19 cellular contexts compared by ENCODE assay signal in the genomic region with DNA sequence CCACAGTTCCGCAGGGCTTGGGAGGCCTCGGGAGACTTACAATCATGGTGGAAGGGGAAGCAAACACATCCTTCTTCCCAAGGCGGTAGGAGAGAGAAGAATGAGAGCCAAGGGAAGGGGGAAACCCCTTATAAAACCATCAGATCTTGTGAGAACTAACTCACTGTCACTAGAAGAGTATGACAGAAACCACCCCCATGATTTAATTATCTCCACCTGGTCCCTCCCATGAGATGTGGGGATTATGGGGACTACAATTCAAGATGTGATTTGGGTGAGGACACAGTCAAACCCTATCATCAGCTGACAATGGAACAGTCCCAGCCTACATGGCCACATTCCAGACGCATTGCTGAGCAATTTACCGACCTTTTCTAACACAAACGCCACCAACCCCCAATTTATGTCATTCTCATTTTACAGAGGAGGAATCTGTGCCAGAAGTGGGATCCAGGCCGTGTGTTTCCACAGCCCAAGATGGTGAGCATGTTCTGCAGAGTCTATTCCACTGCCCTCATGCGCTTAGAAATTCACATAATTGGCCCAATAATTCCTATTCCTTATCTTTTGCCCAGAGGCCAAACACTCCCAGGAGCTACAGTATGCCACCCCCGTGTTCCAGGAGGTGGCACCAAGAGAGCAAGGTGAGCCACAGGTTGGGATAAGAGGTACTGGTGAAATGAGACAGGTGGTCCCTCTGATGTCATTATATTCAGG. TPM values are rescaled to one million over a fixed set of nuclear protein-coding genes. Genes with fewer than 3 reads are reported as not detected.
DNase-seq lines count a peak whose midpoint lies in the region; ATAC-seq, FAIRE-seq and TF ChIP-seq lines count a peak whose summit lies in the region.
"Had no signal": no experiment of that assay in that cellular context is flagged by ENCODE, and none has a peak within 500 bp of the region (broad histone marks: within the 10 kb centered on the region; RNA-seq: fewer than 3 reads in every experiment).

No MANE protein-coding gene starts in this region.

- H3K9ac ChIP-seq in BLaER1 treated with 17β-estradiol and CSF1 and Interleukin-3, amounts not matched to agents 10 nM and 100 nM = no peak overlapping the region
- no peak overlapping the region for H3K9ac ChIP-seq in HCT116 (ENCODE audit: low read length)
- no peak overlapping the region; a peak in 1 of 4 replicates for H3K9ac ChIP-seq in K562 (ENCODE audit: insufficient read depth in 1 of 2, low read depth in 2 of 2, low read length in 2 of 2)
- H3K9ac ChIP-seq in neural progenitor cell = no peak overlapping the region

- peak overlapping the region in 7 of 11 experiments; percentile 4 to 50 (median 32); a peak in 10 of 22 replicates for H3K4me2 ChIP-seq in BLaER1 treated with 17β-estradiol and CSF1 and Interleukin-3, amounts not matched to agents 10 nM and 100 nM
- H3K4me2 ChIP-seq in HCT116 (ENCODE audit: low read length) (peak overlapping the region; percentile 2; the same call in 1 of the 2 replicates), K562 (ENCODE audit: insufficient read depth, low read length) (no peak overlapping the region), neural progenitor cell (no peak overlapping the region)

- peaks cover 4 to 30% (median 11%) of the 10 kb centered on the region in 10 experiments; a peak in 17 of 20 replicates for H3K4me1 ChIP-seq in BLaER1 treated with 17β-estradiol and CSF1 and Interleukin-3, amounts not matched to agents 10 nM and 100 nM
- H3K4me1 ChIP-seq in HCT116 (ENCODE audit: control insufficient read depth in 1 of 2, insufficient read depth in 2 of 2, low read length in 2 of 2) (peaks cover 4 to 11% of the 10 kb centered on the region in 2 experiments; a peak in 2 of 4 replicates), K562 (replicated peaks in 1 of 2; ENCODE audit: control insufficient read depth in 2 of 2, insufficient read depth in 2 of 2, low read length in 2 of 2) (no peaks in the 10 kb centered on the region), neural progenitor cell (peaks cover 10% of the 10 kb centered on the region), mucosa of descending colon (ENCODE audit: low read depth) (no peaks in the 10 kb centered on the region)

- intact Hi-C loops in HCT116 (cut with micrococcal nuclease) = no loop called here
- intact Hi-C loops in K562 (cut with micrococcal nuclease) = no loop called here
- intact Hi-C loops in mucosa of descending colon (cut with DNase I, micrococcal nuclease) = no loop called here

- 0 out of 22 replicates have a peak overlapping the region, but pooled peaks of 1 of the 11 experiments have one; percentile 13 for H3K27ac ChIP-seq in BLaER1 treated with 17β-estradiol and CSF1 and Interleukin-3, amounts not matched to agents 10 nM and 100 nM
- H3K27ac ChIP-seq in HCT116 (ENCODE audit: low read depth, low read length) (no peak overlapping the region), K562 (ENCODE audit: extremely low read depth, low read depth, low read length) (no peak overlapping the region), neural progenitor cell (no peak overlapping the region)
- H3K27ac ChIP-seq: HL-60, SK-N-MC had no signal

- H3K27ac Mint-ChIP-seq in neural progenitor cell (no peak overlapping the region), osteocyte (ENCODE audit: unreplicated experiment) (no peak overlapping the region)
- H3K27ac Mint-ChIP-seq: B cell; CD4-positive, alpha-beta memory T cell had no signal

- H3K9me1 ChIP-seq in K562 (ENCODE audit: control insufficient read depth, insufficient read depth, low read length) = no peaks in the 10 kb centered on the region

- H3K9me2 ChIP-seq in HCT116 (ENCODE audit: insufficient read depth) = no peaks in the 10 kb centered on the region

- H3K9me3 Mint-ChIP-seq in neural progenitor cell (no peaks in the 10 kb centered on the region), osteocyte (ENCODE audit: unreplicated experiment) (no peaks in the 10 kb centered on the region)
- H3K9me3 Mint-ChIP-seq: CD4-positive, alpha-beta memory T cell had no signal

- peaks cover 15% of the 10 kb centered on the region for H3F3A ChIP-seq in neural progenitor cell (ENCODE audit: low read depth)

- in situ Hi-C loops in K562 (cut with MboI) = no loop called here

- BruUV-seq in HCT116 (replicated peaks; lab: Mats Ljungman, UMichigan) (no TSS peak), K562 (replicated peaks; lab: Mats Ljungman, UMichigan) (no TSS peak)

- H3K36me3 ChIP-seq in BLaER1 treated with 17β-estradiol and CSF1 and Interleukin-3, amounts not matched to agents 10 nM and 100 nM = peaks cover 67 to 100% (median 100%) of the 10 kb centered on the region in 11 experiments
- no peaks in the 10 kb centered on the region for H3K36me3 ChIP-seq in HCT116 (ENCODE audit: control insufficient read depth in 1 of 2, insufficient read depth in 2 of 2, low read length in 2 of 2)
- no peaks in the 10 kb centered on the region for H3K36me3 ChIP-seq in K562 (ENCODE audit: control insufficient read depth, insufficient read depth, low read length)
- no peaks in the 10 kb centered on the region for H3K36me3 ChIP-seq in neural progenitor cell
- H3K36me3 ChIP-seq in mucosa of descending colon (ENCODE audit: low read depth) = no peaks in the 10 kb centered on the region

- no peak overlapping the region for H3K4me3 Mint-ChIP-seq in neural progenitor cell
- H3K4me3 Mint-ChIP-seq in osteocyte (ENCODE audit: unreplicated experiment) = no peak overlapping the region
- H3K4me3 Mint-ChIP-seq: B cell; CD4-positive, alpha-beta memory T cell had no signal

- H3K9me3 ChIP-seq in BLaER1 treated with 17β-estradiol and CSF1 and Interleukin-3, amounts not matched to agents 10 nM and 100 nM (replicated peaks in 1 of 11) = no peaks in the 10 kb centered on the region; a peak in 1 of 22 replicates
- no peaks in the 10 kb centered on the region for H3K9me3 ChIP-seq in HCT116 (ENCODE audit: control insufficient read depth in 1 of 2, insufficient read depth in 1 of 2, low read depth in 1 of 2, low read length in 2 of 2)
- H3K9me3 ChIP-seq in K562 (replicated peaks; ENCODE audit: control insufficient read depth, insufficient read depth, low read depth, low read length) = no peaks in the 10 kb centered on the region
- H3K9me3 ChIP-seq in neural progenitor cell (ENCODE audit: low read depth) = no peaks in the 10 kb centered on the region
- H3K9me3 ChIP-seq in mucosa of descending colon = no peaks in the 10 kb centered on the region

- H3K4me1 Mint-ChIP-seq in neural progenitor cell = peaks cover 5% of the 10 kb centered on the region
- no peaks in the 10 kb centered on the region for H3K4me1 Mint-ChIP-seq in osteocyte (ENCODE audit: unreplicated experiment)
- H3K4me1 Mint-ChIP-seq: B cell; CD4-positive, alpha-beta memory T cell had no signal

- H3K36me3 Mint-ChIP-seq in neural progenitor cell (no peaks in the 10 kb centered on the region), osteocyte (ENCODE audit: unreplicated experiment) (no peaks in the 10 kb centered on the region)
- H3K36me3 Mint-ChIP-seq: CD4-positive, alpha-beta memory T cell had no signal

- DNase-seq in HCT116 (ENCODE audit: low read depth, low spot score) = no peak
- no peak for DNase-seq in K562 (ENCODE audit: extremely low read depth in 1 of 4, low spot score in 3 of 4)
- peak; percentile 23 for DNase-seq in neural progenitor cell (ENCODE audit: low spot score)
- no peak for DNase-seq in mucosa of descending colon
- no peak for DNase-seq in activated gamma-delta T cell (lab: John Stamatoyannopoulos, UW)
- DNase-seq in osteocyte (ENCODE audit: extremely low spot score, unreplicated experiment) = no peak
- DNase-seq: CD4-positive, alpha-beta memory T cell; MV-4-11; NCI-H1417 treated with DMSO at 0.1 percent for 48 hours; NCI-H2029 treated with DMSO at 0.1 percent for 48 hours; NCI-H345; NCI-H526 had no signal

- H3K27me3 Mint-ChIP-seq in neural progenitor cell (ENCODE audit: insufficient read depth, low read depth) = peaks cover 4% of the 10 kb centered on the region
- peaks cover 10% of the 10 kb centered on the region for H3K27me3 Mint-ChIP-seq in osteocyte (ENCODE audit: unreplicated experiment)
- H3K27me3 Mint-ChIP-seq: B cell had no signal

- RAD21 ChIA-PET in HCT116 (lab: Charles Lee; ENCODE audit: low non-redundant PET in 1 of 2, low total read pairs in 2 of 2, uncharacterized antibody in 2 of 2, unreplicated experiment in 2 of 2) = no interaction called here

- H3K79me2 ChIP-seq in HCT116 (ENCODE audit: insufficient read depth, low read length) (no peaks in the 10 kb centered on the region), K562 (ENCODE audit: control insufficient read depth, insufficient read depth, low read length) (no peaks in the 10 kb centered on the region), neural progenitor cell (ENCODE audit: low read depth) (no peaks in the 10 kb centered on the region)

- H2AFZ ChIP-seq in HCT116 (ENCODE audit: low read depth, low read length, poor library complexity, severe bottlenecking) (no peak overlapping the region), K562 (ENCODE audit: low read depth, low read length) (no peak overlapping the region), neural progenitor cell (replicated peaks) (peak overlapping the region; percentile 26)

- POLR2A ChIA-PET in HCT116 (lab: Charles Lee) = no interaction called here
- POLR2A ChIA-PET in K562 (lab: Yijun Ruan, JAX) = interaction anchor here (1.0 to 1.9 kb wide), 2 partner anchors 10 to 154 kb away, joined by 4 to 8 read pairs; no protein-coding TSS in a partner anchor

- no peak for ATAC-seq in HCT116
- ATAC-seq in K562 = no peak
- ATAC-seq in mucosa of descending colon = no peak
- ATAC-seq: Panc1 had no signal

- no peaks in the 10 kb centered on the region for H3K27me3 ChIP-seq in BLaER1 treated with 17β-estradiol and CSF1 and Interleukin-3, amounts not matched to agents 10 nM and 100 nM
- no peaks in the 10 kb centered on the region for H3K27me3 ChIP-seq in HCT116 (ENCODE audit: insufficient read depth, low read length)
- no peaks in the 10 kb centered on the region for H3K27me3 ChIP-seq in K562 (ENCODE audit: control insufficient read depth in 2 of 2, insufficient read depth in 2 of 2, low read length in 2 of 2)
- no peaks in the 10 kb centered on the region for H3K27me3 ChIP-seq in neural progenitor cell

- CTCF ChIA-PET in HCT116 (lab: Charles Lee) = interaction anchor here (1.9 kb wide), 1 partner anchor 25 kb away, joined by 8 read pairs; no protein-coding TSS in a partner anchor
- CTCF ChIA-PET in K562 (lab: Yijun Ruan, JAX; ENCODE audit: low intra/inter-chr PET ratio) = no interaction called here

- TF ChIP-seq POLR2A in HCT116 (IDR thresholded peaks at IDR 0.05; ENCODE audit: borderline replicate concordance, extremely low read depth, insufficient read depth, insufficient read length) = no peak
- TF ChIP-seq POLR2A in K562 (conservative IDR thresholded peaks at IDR 0.05) = no peak

- peaks cover 0 to 95% (median 16%) of the 10 kb centered on the region in 11 experiments; a peak in 15 of 22 replicates for H4K20me1 ChIP-seq in BLaER1 treated with 17β-estradiol and CSF1 and Interleukin-3, amounts not matched to agents 10 nM and 100 nM
- H4K20me1 ChIP-seq in HCT116 (ENCODE audit: insufficient read depth) (no peaks in the 10 kb centered on the region), K562 (replicated peaks; ENCODE audit: control insufficient read depth, insufficient read depth, low read length) (no peaks in the 10 kb centered on the region), neural progenitor cell (ENCODE audit: low read depth) (no peaks in the 10 kb centered on the region)

- TF ChIP-seq RAD21 in HCT116 (IDR thresholded peaks at IDR 0.05; ENCODE audit: low read depth) = no peak
- no peak for TF ChIP-seq RAD21 in K562 (CRISPR knock-in tag; conservative IDR thresholded peaks at IDR 0.05 in 1 of 2, IDR thresholded peaks at IDR 0.05 in 1 of 2)

- no peak for TF ChIP-seq CTCF in HCT116 (IDR thresholded peaks at IDR 0.05 in 2 of 3, conservative IDR thresholded peaks at IDR 0.05 in 1 of 3; ENCODE audit: borderline replicate concordance in 1 of 3, insufficient read depth in 1 of 3, low read depth in 2 of 3, low read length in 2 of 3)
- TF ChIP-seq CTCF in K562 (IDR thresholded peaks at IDR 0.05 in 2 of 3, conservative IDR thresholded peaks at IDR 0.05 in 1 of 3; ENCODE audit: insufficient read depth in 2 of 3, low read depth in 1 of 3, low read length in 3 of 3) = no peak
- TF ChIP-seq CTCF in neural progenitor cell (IDR thresholded peaks at IDR 0.05) = no peak
- TF ChIP-seq CTCF in mucosa of descending colon (IDR thresholded peaks at IDR 0.05) = no peak
- no peak for TF ChIP-seq CTCF in osteocyte (IDR thresholded peaks at IDR 0.05)

- no peak for FAIRE-seq in K562 (lab: Jason Lieb, UNC)
- FAIRE-seq: HTR-8/SVneo had no signal

- TF ChIP-seq EP300 in K562 (IDR thresholded peaks at IDR 0.05; ENCODE audit: low read length) = no peak

- no peak overlapping the region for H3K4me3 ChIP-seq in BLaER1 treated with 17β-estradiol and CSF1 and Interleukin-3, amounts not matched to agents 10 nM and 100 nM
- H3K4me3 ChIP-seq in HCT116 (replicated peaks in 1 of 2; ENCODE audit: low read depth in 1 of 2, low read length in 2 of 2) = no peak overlapping the region
- H3K4me3 ChIP-seq in K562 = no peak overlapping the region
- H3K4me3 ChIP-seq in neural progenitor cell = no peak overlapping the region
- no peak overlapping the region for H3K4me3 ChIP-seq in mucosa of descending colon
- H3K4me3 ChIP-seq: SK-N-MC had no signal

- WGBS in K562 (ENCODE audit: insufficient coverage, low coverage, missing lambda C conversion rate) = 23% methylated on average over 9 of the region's 9 CpGs

RNA-seq across cellular contexts. Expression of gene MILR1, which starts 17.3 kb away (rescaled TPM):
- total RNA-seq in HCT116 (2021; ENCODE audit: unreplicated experiment) = 3.8 TPM
- 2.5 and 4.0 TPM in 2 replicates for polyA plus RNA-seq in HCT116 (2012)
- total RNA-seq in K562 (2011; cell fraction: chromatin; rRNA removed; ENCODE audit: low replicate concordance) = 10.8 and 12.0 TPM in 2 replicates
- 5.0 and 6.2 TPM in 2 replicates for total RNA-seq in K562 (2011; cell fraction: nucleolus; rRNA removed)
- 5.9 and 8.5 TPM in 2 replicates for total RNA-seq in K562 (2011; cell fraction: nucleoplasm; rRNA removed)
- total RNA-seq in K562 (2014; rRNA removed) = 3.8 and 4.3 TPM in 2 replicates
- 7.5 and 8.7 TPM in 2 replicates for total RNA-seq in K562 (2014; rRNA removed; fragmentation: Illumina TruSeq; extraction: Trizol)
- total RNA-seq in K562 (2015; rRNA removed; fragmentation: Illumina TruSeq; extraction: Trizol) = 14.1 and 16.2 TPM in 2 replicates
- total RNA-seq in K562 (2021) = 4.1 and 4.7 TPM in 2 replicates
- polyA plus RNA-seq in K562 (2011; rRNA removed) = 5.6 and 9.7 TPM in 2 replicates
- 4.1 and 8.7 TPM in 2 replicates for polyA plus RNA-seq in K562 (2011; cell fraction: cytosol; rRNA removed)
- 10.0 and 12.4 TPM in 2 replicates for polyA plus RNA-seq in K562 (2011; cell fraction: nucleus; rRNA removed)
- polyA plus RNA-seq in K562 (2012) = 9.0 and 64.8 TPM in 2 replicates
- 13.3 and 14.7 TPM in 2 replicates for polyA plus RNA-seq in K562 (2014; fragmentation: Illumina TruSeq; extraction: Trizol)
- polyA plus RNA-seq in K562 (2014; fragmentation: Nextera tagmentation; extraction: Ambion mirVana) = 1 to 10 TPM; 4.6 to 7.1 TPM
- 7.1 and 7.8 TPM in 2 replicates for polyA plus RNA-seq in K562 (2014; rRNA removed)
- 3.8 and 5.5 TPM in 2 replicates for polyA minus RNA-seq in K562 (2011; rRNA and poly(A)+ RNA removed)
- polyA minus RNA-seq in K562 (2011; cell fraction: cytosol; rRNA and poly(A)+ RNA removed) = 1.8 TPM in 1 of 2 replicates, not detected in the other
- polyA minus RNA-seq in K562 (2011; cell fraction: nucleus; rRNA and poly(A)+ RNA removed) = 2.2 and 5.1 TPM in 2 replicates
- total RNA-seq in neural progenitor cell (ENCODE audit: low replicate concordance) = not detected in 2 replicates
- 1 to 10 TPM; 4.4 to 4.6 (median 4.6) TPM for total RNA-seq in mucosa of descending colon
- not detected in 2 replicates for total RNA-seq in osteocyte
- total RNA-seq: G401 had no signal
- polyA plus RNA-seq: CD4-positive, alpha-beta memory T cell had no signal

RNA-seq across cellular contexts. Expression of gene POLG2, which starts 30.7 kb away (rescaled TPM):
- total RNA-seq in HCT116 (2021; ENCODE audit: unreplicated experiment) (51.5 TPM), K562 (2014; rRNA removed) (26.6 and 28.8 TPM in 2 replicates), K562 (2014; rRNA removed; fragmentation: Illumina TruSeq; extraction: Trizol) (34.9 and 37.9 TPM in 2 replicates), K562 (2015; rRNA removed; fragmentation: Illumina TruSeq; extraction: Trizol) (36.4 and 37.0 TPM in 2 replicates), K562 (2021) (39.5 and 44.2 TPM in 2 replicates), neural progenitor cell (ENCODE audit: low replicate concordance) (29.5 and 33.9 TPM in 2 replicates), mucosa of descending colon (10 to 100 TPM; 10.8 to 13.5 (median 11.8) TPM), osteocyte (16.0 and 18.3 TPM in 2 replicates)
- 14.8 and 19.2 TPM in 2 replicates for polyA plus RNA-seq in HCT116 (2012)
- total RNA-seq in K562 (2011; cell fraction: chromatin; rRNA removed; ENCODE audit: low replicate concordance) = 92.4 and 167 TPM in 2 replicates
- 66.1 and 68.5 TPM in 2 replicates for total RNA-seq in K562 (2011; cell fraction: nucleolus; rRNA removed)
- total RNA-seq in K562 (2011; cell fraction: nucleoplasm; rRNA removed) = 74.9 and 93.0 TPM in 2 replicates
- polyA plus RNA-seq in K562 (2011; rRNA removed) (42.8 and 44.8 TPM in 2 replicates), K562 (2014; fragmentation: Illumina TruSeq; extraction: Trizol) (31.0 and 37.4 TPM in 2 replicates), K562 (2014; fragmentation: Nextera tagmentation; extraction: Ambion mirVana) (10 to 100 TPM; 13.4 to 14.6 TPM), K562 (2014; rRNA removed) (41.1 and 43.0 TPM in 2 replicates)
- polyA plus RNA-seq in K562 (2011; cell fraction: cytosol; rRNA removed) = 7.8 and 17.8 TPM in 2 replicates
- polyA plus RNA-seq in K562 (2011; cell fraction: nucleus; rRNA removed) = 74.3 and 76.8 TPM in 2 replicates
- 32.5 and 35.4 TPM in 2 replicates for polyA plus RNA-seq in K562 (2012)
- polyA minus RNA-seq in K562 (2011; rRNA and poly(A)+ RNA removed) = 34.0 and 36.5 TPM in 2 replicates
- polyA minus RNA-seq in K562 (2011; cell fraction: cytosol; rRNA and poly(A)+ RNA removed) = 12.9 and 15.7 TPM in 2 replicates
- polyA minus RNA-seq in K562 (2011; cell fraction: nucleus; rRNA and poly(A)+ RNA removed) = 56.1 and 86.0 TPM in 2 replicates

RNA-seq across cellular contexts. Expression of gene DDX5, which starts 39.9 kb away (rescaled TPM):
- total RNA-seq in HCT116 (2021; ENCODE audit: unreplicated experiment) = 798 TPM
- polyA plus RNA-seq in HCT116 (2012) = 376 and 416 TPM in 2 replicates
- 1,248 and 2,950 TPM in 2 replicates for total RNA-seq in K562 (2011; cell fraction: chromatin; rRNA removed; ENCODE audit: low replicate concordance)
- 714 and 743 TPM in 2 replicates for total RNA-seq in K562 (2011; cell fraction: nucleolus; rRNA removed)
- 971 and 1,084 TPM in 2 replicates for total RNA-seq in K562 (2011; cell fraction: nucleoplasm; rRNA removed)
- total RNA-seq in K562 (2014; rRNA removed) = 239 and 306 TPM in 2 replicates
- total RNA-seq in K562 (2014; rRNA removed; fragmentation: Illumina TruSeq; extraction: Trizol) = 411 and 440 TPM in 2 replicates
- 386 and 426 TPM in 2 replicates for total RNA-seq in K562 (2015; rRNA removed; fragmentation: Illumina TruSeq; extraction: Trizol)
- 616 and 622 TPM in 2 replicates for total RNA-seq in K562 (2021)
- 721 and 729 TPM in 2 replicates for polyA plus RNA-seq in K562 (2011; rRNA removed)
- 392 and 499 TPM in 2 replicates for polyA plus RNA-seq in K562 (2011; cell fraction: cytosol; rRNA removed)
- polyA plus RNA-seq in K562 (2011; cell fraction: nucleus; rRNA removed) = 2,138 and 2,865 TPM in 2 replicates
- 332 and 354 TPM in 2 replicates for polyA plus RNA-seq in K562 (2012)
- polyA plus RNA-seq in K562 (2014; fragmentation: Illumina TruSeq; extraction: Trizol) = 579 and 604 TPM in 2 replicates
- polyA plus RNA-seq in K562 (2014; fragmentation: Nextera tagmentation; extraction: Ambion mirVana) = 1,000 to 10,000 TPM in 1 of 2 experiments, 100 to 1,000 TPM in 1; 487 to 1,639 TPM
- polyA plus RNA-seq in K562 (2014; rRNA removed) = 1,331 and 1,452 TPM in 2 replicates
- polyA minus RNA-seq in K562 (2011; rRNA and poly(A)+ RNA removed) = 481 and 488 TPM in 2 replicates
- polyA minus RNA-seq in K562 (2011; cell fraction: cytosol; rRNA and poly(A)+ RNA removed) = 167 and 272 TPM in 2 replicates
- 1,052 and 1,975 TPM in 2 replicates for polyA minus RNA-seq in K562 (2011; cell fraction: nucleus; rRNA and poly(A)+ RNA removed)
- 967 and 1,090 TPM in 2 replicates for total RNA-seq in neural progenitor cell (ENCODE audit: low replicate concordance)
- 100 to 1,000 TPM; 464 to 736 (median 551) TPM for total RNA-seq in mucosa of descending colon
- total RNA-seq in osteocyte = 689 and 816 TPM in 2 replicates

RNA-seq across cellular contexts. Expression of gene CEP95, which starts 40.6 kb away (rescaled TPM):
- total RNA-seq in HCT116 (2021; ENCODE audit: unreplicated experiment) = 77.0 TPM
- polyA plus RNA-seq in HCT116 (2012) = 53.0 and 62.1 TPM in 2 replicates
- total RNA-seq in K562 (2011; cell fraction: chromatin; rRNA removed; ENCODE audit: low replicate concordance) = 138 and 394 TPM in 2 replicates
- total RNA-seq in K562 (2011; cell fraction: nucleolus; rRNA removed) = 72.7 and 85.0 TPM in 2 replicates
- total RNA-seq in K562 (2011; cell fraction: nucleoplasm; rRNA removed) = 132 and 153 TPM in 2 replicates
- total RNA-seq in K562 (2014; rRNA removed) = 51.3 and 53.5 TPM in 2 replicates
- total RNA-seq in K562 (2014; rRNA removed; fragmentation: Illumina TruSeq; extraction: Trizol) = 71.8 and 80.0 TPM in 2 replicates
- 50.0 and 57.1 TPM in 2 replicates for total RNA-seq in K562 (2015; rRNA removed; fragmentation: Illumina TruSeq; extraction: Trizol)
- 48.0 and 48.3 TPM in 2 replicates for total RNA-seq in K562 (2021)
- polyA plus RNA-seq in K562 (2011; rRNA removed) = 80.7 and 83.4 TPM in 2 replicates
- 9.7 and 20.4 TPM in 2 replicates for polyA plus RNA-seq in K562 (2011; cell fraction: cytosol; rRNA removed)
- 149 and 214 TPM in 2 replicates for polyA plus RNA-seq in K562 (2011; cell fraction: nucleus; rRNA removed)
- polyA plus RNA-seq in K562 (2012) = 34.4 and 59.0 TPM in 2 replicates
- polyA plus RNA-seq in K562 (2014; fragmentation: Illumina TruSeq; extraction: Trizol) = 54.4 and 56.9 TPM in 2 replicates
- 10 to 100 TPM; 26.7 to 40.0 TPM for polyA plus RNA-seq in K562 (2014; fragmentation: Nextera tagmentation; extraction: Ambion mirVana)
- polyA plus RNA-seq in K562 (2014; rRNA removed) = 61.0 and 75.0 TPM in 2 replicates
- 62.6 and 76.6 TPM in 2 replicates for polyA minus RNA-seq in K562 (2011; rRNA and poly(A)+ RNA removed)
- 27.3 and 27.7 TPM in 2 replicates for polyA minus RNA-seq in K562 (2011; cell fraction: cytosol; rRNA and poly(A)+ RNA removed)
- 61.9 and 125 TPM in 2 replicates for polyA minus RNA-seq in K562 (2011; cell fraction: nucleus; rRNA and poly(A)+ RNA removed)
- total RNA-seq in neural progenitor cell (ENCODE audit: low replicate concordance) = 75.4 and 76.9 TPM in 2 replicates
- 10 to 100 TPM; 37.1 to 50.8 (median 43.3) TPM for total RNA-seq in mucosa of descending colon
- total RNA-seq in osteocyte = 47.8 and 53.5 TPM in 2 replicates

Comparison
In these comparisons a context has a peak if more than half of its experiments do, and no peak if none do; other contexts are left out.
1. H3K4me2 ChIP-seq: peak in BLaER1 treated with 17β-estradiol and CSF1 and Interleukin-3, amounts not matched to agents 10 nM and 100 nM (7 of 11) and HCT116 (single experiment); none in K562 (single experiment) and neural progenitor cell (single experiment).